Comparison of ENCODE assay signal across 8 cellular contexts in genomic region chr2:222690564-222691200, GRCh38. TPM values are rescaled to one million over a fixed set of nuclear protein-coding genes. Genes with fewer than 3 reads are reported as not detected.
DNase-seq lines count a peak whose midpoint lies in the region; ATAC-seq and TF ChIP-seq lines count a peak whose summit lies in the region.

No MANE protein-coding gene starts in this region.

- in situ Hi-C loops in GM13976 (cut with MboI; ENCODE audit: low sequenced_read_pairs, unreplicated experiment), result loop anchor here (10.0 kb wide), 1 partner anchor 214 kb away; no protein-coding TSS in a partner anchor

- ATAC-seq in HG02798 (IDR thresholded peaks at IDR 0.05; ENCODE audit: poor library complexity, unreplicated experiment), result peak; percentile 97

- DNase-seq in A172 (ENCODE audit: low spot score), result peak; percentile 70
- DNase-seq in GM13976 (ENCODE audit: low spot score), result peak; percentile 85
- DNase-seq in NCI-H1105 treated with DMSO at 0.1 percent for 48 hours (lab: John Stamatoyannopoulos, UW), result peak; percentile 57
- DNase-seq in T-helper 2 cell, result peak; percentile 18 to 79 (median 45)
- DNase-seq in amygdala (lab: John Stamatoyannopoulos, UW), result peak in 47 of 56 donors; percentile 1 to 77 (median 29)
- DNase-seq in hippocampal formation (lab: John Stamatoyannopoulos, UW), result peak; percentile 54 to 62
- DNase-seq in stimulated activated CD4-positive, alpha-beta T cell treated with anti-CD3 and anti-CD28 coated beads, Interleukin-12 subunit alpha, Interleukin-12 subunit beta, amount 100 ng/mL, for 24 hours (ENCODE audit: low read depth in 2 of 2), result peak; percentile 47 to 62

- peak; percentile 96 for TF ChIP-seq CTCF in GM13976 (IDR thresholded peaks at IDR 0.05; ENCODE audit: borderline replicate concordance, control extremely low read depth, extremely low read depth, insufficient read depth, missing control alignments)

RNA-seq across cellular contexts. Expression of gene MOGAT1, which starts 19.2 kb away (rescaled TPM):
- not detected in 2 replicates for total RNA-seq in A172 (2014; rRNA removed; shearing (Covaris generic))

RNA-seq across cellular contexts. Expression of gene FARSB, which starts 34.8 kb away (rescaled TPM):
- 47.5 and 51.8 TPM in 2 replicates for total RNA-seq in A172 (2014; rRNA removed; shearing (Covaris generic))

Comparison
In these comparisons a context has a peak if more than half of its experiments do, and no peak if none do; other contexts are left out.
1. Peak in every context shown above with its lines: DNase-seq and ATAC-seq.
2. DNase-seq: peak in every context shown above with its lines; median percentile 85 in GM13976; 70 in A172; 58 in hippocampal formation; 57 in NCI-H1105 treated with DMSO at 0.1 percent for 48 hours; 54 in stimulated activated CD4-positive, alpha-beta T cell treated with anti-CD3 and anti-CD28 coated beads, Interleukin-12 subunit alpha, Interleukin-12 subunit beta, amount 100 ng/mL, for 24 hours; 45 in T-helper 2 cell; 29 in amygdala.